23 cellular contexts compared by ENCODE assay signal in the genomic region with DNA sequence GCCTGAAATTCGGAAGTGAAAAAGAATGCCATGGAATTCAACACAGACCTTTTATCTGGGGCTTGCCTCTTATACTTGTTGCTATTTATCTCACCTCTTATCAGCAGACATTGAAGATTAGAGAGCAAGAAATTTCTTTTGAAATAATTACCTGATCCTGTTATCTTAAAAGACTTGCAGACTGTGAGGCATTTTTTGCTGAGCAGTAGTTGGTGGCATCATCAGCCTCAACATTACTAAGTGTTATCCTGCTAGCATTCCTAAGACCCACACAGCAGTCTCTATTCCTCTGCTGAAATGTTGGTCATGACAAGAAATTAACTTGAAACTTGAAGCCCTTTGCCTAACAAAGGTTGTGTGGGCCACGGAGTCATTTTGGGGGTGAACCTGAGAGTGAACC.
"Had no signal": no experiment of that assay in that cellular context is flagged by ENCODE, and none has a peak within 500 bp of the region (broad histone marks: within the 10 kb centered on the region; RNA-seq: fewer than 3 reads in every experiment).

No MANE protein-coding gene starts in this region.

- H3K4me3 Mint-ChIP-seq: activated CD8-positive, alpha-beta T cell treated with anti-CD3 and anti-CD28 coated beads, Interleukin-2, amount 10 ng/mL, durations not matched to agents 7 days and 5 days; activated naive CD4-positive, alpha-beta T cell treated with anti-CD3 and anti-CD28 coated beads, Interleukin-2, amount 50 U/mL, for 24 hours; T-helper 17 cell; WTC11 had no signal

- ATAC-seq: activated CD8-positive, alpha-beta T cell treated with anti-CD3 and anti-CD28 coated beads, Interleukin-2, amount 10 ng/mL, durations not matched to agents 7 days and 5 days; T-helper 17 cell; WTC11 had no signal

- H3K36me3 Mint-ChIP-seq: activated naive CD4-positive, alpha-beta T cell treated with anti-CD3 and anti-CD28 coated beads, Interleukin-2, amount 50 U/mL, for 24 hours; WTC11 had no signal

- H3K4me3 ChIP-seq: PC-9 had no signal

- H3K27me3 Mint-ChIP-seq: activated naive CD4-positive, alpha-beta T cell treated with anti-CD3 and anti-CD28 coated beads, Interleukin-2, amount 50 U/mL, for 24 hours; T-helper 17 cell had no signal

- H3K9me3 Mint-ChIP-seq: activated naive CD4-positive, alpha-beta T cell treated with anti-CD3 and anti-CD28 coated beads, Interleukin-2, amount 50 U/mL, for 24 hours had no signal

- DNase-seq: activated CD4-positive, alpha-beta T cell treated with anti-CD3 and anti-CD28 coated beads for 48 hours; activated CD4-positive, alpha-beta T cell treated with anti-CD3 and anti-CD28 coated beads, Interleukin-2, amount 50 U/mL, for 4 hours; activated CD4-positive, CD25-positive, alpha-beta regulatory T cell treated with anti-CD3 and anti-CD28 coated beads, Interleukin-2, amount 50 U/mL, for 72 hours; activated CD8-positive, alpha-beta memory T cell treated with anti-CD3 and anti-CD28 coated beads, Interleukin-2, amount 50 U/mL, for 48 hours; activated CD8-positive, alpha-beta T cell treated with anti-CD3 and anti-CD28 coated beads, Interleukin-2, amount 10 ng/mL, durations not matched to agents 7 days and 5 days; activated effector memory CD4-positive, alpha-beta T cell treated with Interleukin-2 at 50 U/mL for 16 hours; activated naive CD4-positive, alpha-beta T cell; activated T-cell treated with anti-CD3 and anti-CD28 coated beads, Interleukin-2, amount 50 U/mL, for 1 hour; amygdala; cerebellar nuclear complex; NCI-H1092; NCI-H1417; NCI-H1930; NCI-H2107; NCI-H2171 treated with DMSO at 0.1 percent for 48 hours; NCI-H345; NCI-H510A; PC-9; SHP77 treated with DMSO at 0.1 percent for 48 hours; T-helper 17 cell; T-helper 9 cell had no signal

- H3K27ac Mint-ChIP-seq: activated CD8-positive, alpha-beta T cell treated with anti-CD3 and anti-CD28 coated beads, Interleukin-2, amount 10 ng/mL, durations not matched to agents 7 days and 5 days; activated naive CD4-positive, alpha-beta T cell treated with anti-CD3 and anti-CD28 coated beads, Interleukin-2, amount 50 U/mL, for 24 hours; T-helper 17 cell; WTC11 had no signal

- H3K4me1 Mint-ChIP-seq: WTC11 had no signal
